In genomic region chr2:164220250-164220649, GRCh38 we compare ENCODE assay signal across 27 cellular contexts.
"Had no signal": no experiment of that assay in that cellular context is flagged by ENCODE, and none has a peak within 500 bp of the region (broad histone marks: within the 10 kb centered on the region; RNA-seq: fewer than 3 reads in every experiment).

No MANE protein-coding gene starts in this region.

- DNase-seq: activated CD4-positive, alpha-beta memory T cell treated with anti-CD3 and anti-CD28 coated beads, Interleukin-2, amount 10 ng/mL, durations not matched to agents 7 days and 5 days; activated CD4-positive, alpha-beta T cell treated with anti-CD3 and anti-CD28 coated beads for 1 hour; activated CD4-positive, alpha-beta T cell treated with anti-CD3 and anti-CD28 coated beads for 48 hours; activated CD4-positive, CD25-positive, alpha-beta regulatory T cell; activated gamma-delta T cell treated with Interleukin-2 at 50 U/mL for 16 hours; activated naive CD4-positive, alpha-beta T cell treated with anti-CD3 and anti-CD28 coated beads for 36 hours; activated T-cell treated with anti-CD3 and anti-CD28 coated beads, Interleukin-2, amount 50 U/mL, for 24 hours; adrenal gland; caudate nucleus; cerebellar nuclear complex; NCI-H1105; NCI-H1417 treated with DMSO at 0.1 percent for 48 hours; NCI-H187 treated with DMSO at 0.1 percent for 48 hours; NCI-H2081; NCI-H510A; NCI-H526; NCI-H748 treated with DMSO at 0.1 percent for 48 hours; NK-92 treated with Interleukin-12 subunit alpha and Interleukin-12 subunit beta, amount 100 ng/mL, for 24 hours; PC-3; Peyer's patch; SHP77; SJCRH30; T1000; WERI-Rb-1 had no signal

- H3K4me3 ChIP-seq: adrenal gland, Peyer's patch, SJCRH30, SK-N-MC had no signal

- H3K36me3 ChIP-seq: adrenal gland, Peyer's patch, SJCRH30, WERI-Rb-1 had no signal

- H3K4me1 ChIP-seq: adrenal gland, Peyer's patch, SJCRH30 had no signal

- H3K27ac ChIP-seq: adrenal gland, Peyer's patch, SJCRH30, SK-N-MC, WERI-Rb-1 had no signal

- H3K9me3 ChIP-seq: adrenal gland, Peyer's patch, SJCRH30 had no signal

- FAIRE-seq: bronchial epithelial cell had no signal

- ATAC-seq: activated naive CD4-positive, alpha-beta T cell treated with anti-CD3 and anti-CD28 coated beads, Interleukin-2, amount 50 U/mL, for 72 hours; PC-3 had no signal

- H3K27me3 ChIP-seq: adrenal gland, Peyer's patch, SJCRH30 had no signal
